In genomic region chr15:57462391-57462790, GRCh38 we compare ENCODE assay signal across 1 cellular context.
TF ChIP-seq lines count a peak whose summit lies in the region.

No MANE protein-coding gene starts in this region.

TF ChIP-seq in A549, 52 proteins besides CTCF, POLR2A, EP300 and RAD21 (continued from another document):
- no peak for TF ChIP-seq E2F6 (IDR thresholded peaks at IDR 0.05; ENCODE audit: borderline replicate concordance, low read depth)
TF ChIP-seq in A549: peak in this region for 1.
